ENCODE assay signal across 10 cellular contexts in genomic region chr19:49120325-49120683, GRCh38. TPM values are rescaled to one million over a fixed set of nuclear protein-coding genes. Genes with fewer than 3 reads are reported as not detected.
DNase-seq lines count a peak whose midpoint lies in the region; ATAC-seq and TF ChIP-seq lines count a peak whose summit lies in the region.
"Had no signal": no experiment of that assay in that cellular context is flagged by ENCODE, and none has a peak within 500 bp of the region (broad histone marks: within the 10 kb centered on the region; RNA-seq: fewer than 3 reads in every experiment).

No MANE protein-coding gene starts in this region.

- peaks cover 18% of the 10 kb centered on the region for H3K27me3 Mint-ChIP-seq in activated CD8-positive, alpha-beta T cell treated with anti-CD3 and anti-CD28 coated beads, Interleukin-2, amount 10 ng/mL, durations not matched to agents 7 days and 5 days (ENCODE audit: low read depth)
- peaks cover 27% of the 10 kb centered on the region for H3K27me3 Mint-ChIP-seq in type B pancreatic cell

- H3K36me3 ChIP-seq in heart right ventricle: no peaks in the 10 kb centered on the region
- no peaks in the 10 kb centered on the region for H3K36me3 ChIP-seq in lower lobe of right lung
- H3K36me3 ChIP-seq: left lung had no signal

- TF ChIP-seq CTCF in heart right ventricle (IDR thresholded peaks at IDR 0.05) (no peak), lower lobe of right lung (IDR thresholded peaks at IDR 0.05) (no peak), type B pancreatic cell (conservative IDR thresholded peaks at IDR 0.05) (no peak)

- H3K27ac ChIP-seq in heart right ventricle (no peak overlapping the region), lower lobe of right lung (no peak overlapping the region)
- H3K27ac ChIP-seq: left lung had no signal

- DNase-seq in heart right ventricle (no peak), left cardiac atrium (no peak), lower lobe of right lung (no peak), type B pancreatic cell (ENCODE audit: extremely low spot score, unreplicated experiment) (no peak), NOMO-1 (lab: John Stamatoyannopoulos, UW; ENCODE audit: unreplicated experiment in 2 of 2) (no peak), dermis blood vessel endothelial cell (no peak)
- DNase-seq in activated CD8-positive, alpha-beta T cell treated with anti-CD3 and anti-CD28 coated beads, Interleukin-2, amount 10 ng/mL, durations not matched to agents 7 days and 5 days: no peak
- DNase-seq in stimulated activated naive CD4-positive, alpha-beta T cell treated with Interleukin-2 at 50 U/mL for 16 hours (lab: John Stamatoyannopoulos, UW): no peak
- DNase-seq: effector CD8-positive, alpha-beta T cell had no signal

- ATAC-seq in heart right ventricle (no peak), left cardiac atrium (no peak), lower lobe of right lung (no peak)
- ATAC-seq in activated CD8-positive, alpha-beta T cell treated with anti-CD3 and anti-CD28 coated beads, Interleukin-2, amount 10 ng/mL, durations not matched to agents 7 days and 5 days: no peak

- POLR2A ChIA-PET in activated CD8-positive, alpha-beta T cell treated with anti-CD3 and anti-CD28 coated beads, Interleukin-2, amount 10 ng/mL, durations not matched to agents 7 days and 5 days (lab: Charles Lee): interaction anchor here (0.7 kb wide), 1 partner anchor 399 kb away, joined by 3 read pairs; no protein-coding TSS in a partner anchor

- CTCF ChIA-PET in activated CD8-positive, alpha-beta T cell treated with anti-CD3 and anti-CD28 coated beads, Interleukin-2, amount 10 ng/mL, durations not matched to agents 7 days and 5 days (lab: Charles Lee): interaction anchor here (0.7 to 1.4 kb wide), 5 partner anchors 14 to 356 kb away, joined by 3 to 6 read pairs (median 3); no protein-coding TSS in a partner anchor

- peaks cover 26% of the 10 kb centered on the region for H3K4me1 Mint-ChIP-seq in activated CD8-positive, alpha-beta T cell treated with anti-CD3 and anti-CD28 coated beads, Interleukin-2, amount 10 ng/mL, durations not matched to agents 7 days and 5 days (ENCODE audit: low read depth)
- peaks cover 17% of the 10 kb centered on the region for H3K4me1 Mint-ChIP-seq in type B pancreatic cell (ENCODE audit: unreplicated experiment)

- no peaks in the 10 kb centered on the region for H3K9me3 Mint-ChIP-seq in activated CD8-positive, alpha-beta T cell treated with anti-CD3 and anti-CD28 coated beads, Interleukin-2, amount 10 ng/mL, durations not matched to agents 7 days and 5 days (ENCODE audit: insufficient read depth)
- H3K9me3 Mint-ChIP-seq in type B pancreatic cell: no peaks in the 10 kb centered on the region

- peak overlapping the region; percentile 57 for H3K4me3 Mint-ChIP-seq in activated CD8-positive, alpha-beta T cell treated with anti-CD3 and anti-CD28 coated beads, Interleukin-2, amount 10 ng/mL, durations not matched to agents 7 days and 5 days
- H3K4me3 Mint-ChIP-seq in type B pancreatic cell: peak overlapping the region; percentile 84

- H3K36me3 Mint-ChIP-seq in activated CD8-positive, alpha-beta T cell treated with anti-CD3 and anti-CD28 coated beads, Interleukin-2, amount 10 ng/mL, durations not matched to agents 7 days and 5 days (ENCODE audit: low read depth): peaks cover 6% of the 10 kb centered on the region
- no peaks in the 10 kb centered on the region for H3K36me3 Mint-ChIP-seq in type B pancreatic cell

- intact Hi-C loops in heart right ventricle (cut with DNase I) (no loop called here), left cardiac atrium (cut with DNase I) (no loop called here), lower lobe of right lung (cut with DNase I) (no loop called here)

- WGBS in heart right ventricle, 2 donors: 11 to 12% methylated on average over 16 of the region's 16 CpGs

- H3K4me3 ChIP-seq in heart right ventricle: peak overlapping the region in 7 of 10 donors; percentile 41 to 85 (median 67)
- peak overlapping the region; percentile 80 for H3K4me3 ChIP-seq in lower lobe of right lung

- H3K27me3 ChIP-seq in heart right ventricle (peaks cover 0 to 19% (median 0%) of the 10 kb centered on the region in 7 donors), lower lobe of right lung (ENCODE audit: low read depth) (peaks cover 9% of the 10 kb centered on the region)

- H3K4me1 ChIP-seq in heart right ventricle (peaks cover 11 to 39% (median 24%) of the 10 kb centered on the region in 9 donors), lower lobe of right lung (peaks cover 29% of the 10 kb centered on the region)

- H3K9me3 ChIP-seq in heart right ventricle (no peaks in the 10 kb centered on the region), lower lobe of right lung (no peaks in the 10 kb centered on the region)
- H3K9me3 ChIP-seq: left lung had no signal

- H3K27ac Mint-ChIP-seq in activated CD8-positive, alpha-beta T cell treated with anti-CD3 and anti-CD28 coated beads, Interleukin-2, amount 10 ng/mL, durations not matched to agents 7 days and 5 days: no peak overlapping the region
- H3K27ac Mint-ChIP-seq in type B pancreatic cell: peak overlapping the region; percentile 70

RNA-seq across cellular contexts. Expression of gene PPFIA3, which starts 1.0 kb away (rescaled TPM):
- total RNA-seq in heart right ventricle (1 to 10 TPM; 3.6 to 7.0 (median 5.8) TPM), left cardiac atrium (10 to 100 TPM in 1 of 2 donors, 1 to 10 TPM in 1; 6.7 to 11.5 TPM), lower lobe of right lung (4.3 TPM), type B pancreatic cell (ENCODE audit: low replicate concordance) (15.2 and 17.8 TPM in 2 replicates), dermis blood vessel endothelial cell (4.0 and 12.9 TPM in 2 replicates)
- polyA plus RNA-seq in heart right ventricle: 10 to 100 TPM; 15.4 to 16.7 TPM
- total RNA-seq in activated CD8-positive, alpha-beta T cell treated with anti-CD3 and anti-CD28 coated beads, Interleukin-2, amount 10 ng/mL, durations not matched to agents 7 days and 5 days: 1 to 10 TPM; 1.8 to 2.2 TPM

RNA-seq across cellular contexts. Expression of gene C19orf73, which starts 1.4 kb away (rescaled TPM):
- total RNA-seq in heart right ventricle (1 to 10 TPM in 5 of 10 donors, under 1 TPM in 5; 0.64 to 2.3 (median 1.0) TPM), left cardiac atrium (1 to 10 TPM in 1 of 2 donors, under 1 TPM in 1; 0.47 to 1.6 TPM), lower lobe of right lung (1.4 TPM), type B pancreatic cell (ENCODE audit: low replicate concordance) (2.3 and 2.6 TPM in 2 replicates), dermis blood vessel endothelial cell (0.65 and 1.4 TPM in 2 replicates)
- 1 to 10 TPM; 1.9 to 5.4 TPM for polyA plus RNA-seq in heart right ventricle
- total RNA-seq in activated CD8-positive, alpha-beta T cell treated with anti-CD3 and anti-CD28 coated beads, Interleukin-2, amount 10 ng/mL, durations not matched to agents 7 days and 5 days: 1 to 10 TPM in 1 of 2 experiments, under 1 TPM in 1; 0.92 to 1.0 TPM

RNA-seq across cellular contexts. Expression of gene LIN7B, which starts 6.1 kb away (rescaled TPM):
- total RNA-seq in heart right ventricle: 10 to 100 TPM; 17.6 to 26.7 (median 23.0) TPM
- polyA plus RNA-seq in heart right ventricle: 10 to 100 TPM; 25.9 to 38.5 TPM
- 10 to 100 TPM; 11.4 to 14.9 TPM for total RNA-seq in left cardiac atrium
- 1 to 10 TPM; 3.7 to 6.3 TPM for total RNA-seq in activated CD8-positive, alpha-beta T cell treated with anti-CD3 and anti-CD28 coated beads, Interleukin-2, amount 10 ng/mL, durations not matched to agents 7 days and 5 days
- total RNA-seq in lower lobe of right lung: 10.6 TPM
- 10.6 TPM in 2 replicates for total RNA-seq in type B pancreatic cell (ENCODE audit: low replicate concordance)
- total RNA-seq in dermis blood vessel endothelial cell: 0.56 and 0.68 TPM in 2 replicates

RNA-seq across cellular contexts. Expression of gene HRC, which starts 34.9 kb away (rescaled TPM):
- total RNA-seq in heart right ventricle (1,000 to 10,000 TPM in 6 of 10 donors, 100 to 1,000 TPM in 4; 901 to 1,557 (median 1,052) TPM), left cardiac atrium (100 to 1,000 TPM; 480 to 499 TPM), lower lobe of right lung (1.8 TPM), type B pancreatic cell (ENCODE audit: low replicate concordance) (3.2 TPM in 1 of 2 replicates, not detected in the other), dermis blood vessel endothelial cell (not detected in 2 replicates)
- 100 to 1,000 TPM; 331 to 710 TPM for polyA plus RNA-seq in heart right ventricle
- total RNA-seq in activated CD8-positive, alpha-beta T cell treated with anti-CD3 and anti-CD28 coated beads, Interleukin-2, amount 10 ng/mL, durations not matched to agents 7 days and 5 days: not detected

RNA-seq across cellular contexts. Expression of gene SNRNP70, which starts 35.1 kb away (rescaled TPM):
- total RNA-seq in heart right ventricle (100 to 1,000 TPM in 3 of 10 donors, 10 to 100 TPM in 7; 75.2 to 157 (median 88.4) TPM), left cardiac atrium (100 to 1,000 TPM in 1 of 2 donors, 10 to 100 TPM in 1; 98.3 to 134 TPM), lower lobe of right lung (203 TPM), type B pancreatic cell (ENCODE audit: low replicate concordance) (205 and 296 TPM in 2 replicates), dermis blood vessel endothelial cell (142 and 166 TPM in 2 replicates)
- polyA plus RNA-seq in heart right ventricle: 100 to 1,000 TPM; 114 to 330 TPM
- 100 to 1,000 TPM; 177 to 193 TPM for total RNA-seq in activated CD8-positive, alpha-beta T cell treated with anti-CD3 and anti-CD28 coated beads, Interleukin-2, amount 10 ng/mL, durations not matched to agents 7 days and 5 days
